Comparison of ENCODE assay signal across 8 cellular contexts in genomic region chr12:113271853-113272561, GRCh38. TPM values are rescaled to one million over a fixed set of nuclear protein-coding genes. Genes with fewer than 3 reads are reported as not detected.
A peak's percentile ranks its signal among the peaks of the same experiment; 100 is the strongest.
DNase-seq lines count a peak whose midpoint lies in the region; ATAC-seq and TF ChIP-seq lines count a peak whose summit lies in the region.

No MANE protein-coding gene starts in this region.

- H3K9me3 ChIP-seq in tibial artery = no peaks in the 10 kb centered on the region
- H3K9me3 ChIP-seq in OCI-LY7 (ENCODE audit: low read length) = no peaks in the 10 kb centered on the region

- DNase-seq in LHCN-M2 (ENCODE audit: low read depth) = peak; percentile 91
- DNase-seq in dermis microvascular lymphatic vessel endothelial cell (ENCODE audit: low read depth in 2 of 2) = peak; percentile 29 to 32
- DNase-seq in mesothelial cell of epicardium (ENCODE audit: low spot score in 2 of 2, unreplicated experiment in 2 of 2) = no peak
- peak; percentile 91 to 94 for DNase-seq in tibial artery
- DNase-seq in OCI-LY7 (ENCODE audit: low spot score) = no peak

- H3K27ac ChIP-seq in ACC112 (ENCODE audit: low read depth, low read length) (peak overlapping the region; percentile 80), tibial artery (peak overlapping the region; percentile 78 to 84), OCI-LY7 (ENCODE audit: low read depth, low read length, poor library complexity, severe bottlenecking) (no peak overlapping the region)

- POLR2A ChIA-PET in OCI-LY7 (lab: Charles Lee) = no interaction called here

- no peak overlapping the region for H3K4me3 Mint-ChIP-seq in mesothelial cell of epicardium

- H2AFZ ChIP-seq in ACC112 (ENCODE audit: low read length, unreplicated experiment) (peak overlapping the region; percentile 89), OCI-LY7 (ENCODE audit: low read length) (no peak overlapping the region)

- BruUV-seq in OCI-LY7 (replicated peaks; lab: Mats Ljungman, UMichigan) = no TSS peak

- H3K4me2 ChIP-seq in OCI-LY7 (ENCODE audit: low read length) = no peak overlapping the region

- H3K9me3 Mint-ChIP-seq in mesothelial cell of epicardium = no peaks in the 10 kb centered on the region

- H3K27ac Mint-ChIP-seq in mesothelial cell of epicardium = peak overlapping the region; percentile 90

- H3K9me2 ChIP-seq in OCI-LY7 (ENCODE audit: insufficient read depth, low read length) = no peaks in the 10 kb centered on the region

- TF ChIP-seq CTCF in mesothelial cell of epicardium (IDR thresholded peaks at IDR 0.05; ENCODE audit: unreplicated experiment) (no peak), tibial artery (IDR thresholded peaks at IDR 0.05) (no peak), OCI-LY7 (conservative IDR thresholded peaks at IDR 0.05; ENCODE audit: low read length) (no peak)

- H3K79me2 ChIP-seq in ACC112 (ENCODE audit: control insufficient read depth, insufficient read depth, low read length, unreplicated experiment) = no peaks in the 10 kb centered on the region
- no peaks in the 10 kb centered on the region for H3K79me2 ChIP-seq in OCI-LY7 (ENCODE audit: insufficient read depth, low read depth, low read length)

- intact Hi-C loops in tibial artery (cut with DNase I; ENCODE audit: low total_unique reads) = loop anchor here (5.0 kb wide), 1 partner anchor 80 kb away; no protein-coding TSS in a partner anchor
- intact Hi-C loops in OCI-LY7 (cut with micrococcal nuclease; ENCODE audit: unreplicated experiment) = loop anchor here (10.0 kb wide), 1 partner anchor 77 kb away; no protein-coding TSS in a partner anchor

- H3K36me3 ChIP-seq in ACC112 (ENCODE audit: insufficient read depth, low read length) (no peaks in the 10 kb centered on the region; the same call in 1 of the 2 replicates), tibial artery (peaks cover 48 to 85% (median 72%) of the 10 kb centered on the region in 3 donors), OCI-LY7 (ENCODE audit: insufficient read depth, low read length) (peaks cover 93% of the 10 kb centered on the region)

- peaks cover 14% of the 10 kb centered on the region for H3K36me3 Mint-ChIP-seq in mesothelial cell of epicardium

- CTCF ChIA-PET in OCI-LY7 (lab: Charles Lee; ENCODE audit: unreplicated experiment) = no interaction called here

- peaks cover 13% of the 10 kb centered on the region for H3K4me1 Mint-ChIP-seq in mesothelial cell of epicardium

- H3K27me3 ChIP-seq in ACC112 (ENCODE audit: insufficient read depth, low read length) (no peaks in the 10 kb centered on the region), tibial artery (no peaks in the 10 kb centered on the region)

- H3K4me1 ChIP-seq in ACC112 (ENCODE audit: control insufficient read depth, insufficient read depth, low read length, unreplicated experiment) = peaks cover 19% of the 10 kb centered on the region
- H3K4me1 ChIP-seq in tibial artery = peaks cover 0 to 40% (median 27%) of the 10 kb centered on the region in 4 donors
- H3K4me1 ChIP-seq in OCI-LY7 (ENCODE audit: insufficient read depth, low read length, poor library complexity, severe bottlenecking) = no peaks in the 10 kb centered on the region

- H4K20me1 ChIP-seq in OCI-LY7 (ENCODE audit: insufficient read depth, low read length) = no peaks in the 10 kb centered on the region

- H3K27me3 Mint-ChIP-seq in mesothelial cell of epicardium (ENCODE audit: low read depth) = no peaks in the 10 kb centered on the region

- ATAC-seq in HG03108 (IDR thresholded peaks at IDR 0.05; ENCODE audit: unreplicated experiment) (no peak), GM21447 (IDR thresholded peaks at IDR 0.05; ENCODE audit: unreplicated experiment) (no peak)

- peak overlapping the region; percentile 40 for H3K4me3 ChIP-seq in ACC112 (ENCODE audit: low read depth, low read length)
- H3K4me3 ChIP-seq in tibial artery = peak overlapping the region; percentile 10 to 14
- H3K4me3 ChIP-seq in OCI-LY7 (ENCODE audit: low read depth, low read length, poor library complexity, severe bottlenecking) = no peak overlapping the region

RNA-seq across cellular contexts. Expression of gene TPCN1, which starts 50.7 kb away (rescaled TPM):
- total RNA-seq in LHCN-M2 (2014; rRNA removed) (17.8 and 21.4 TPM in 2 replicates), dermis microvascular lymphatic vessel endothelial cell (5.5 and 7.2 TPM in 2 replicates), mesothelial cell of epicardium (40.0 to 46.0 TPM (median 42.7 TPM) in 3 replicates), OCI-LY7 (2022) (160 and 177 TPM in 2 replicates)
- 11.4 TPM for polyA plus RNA-seq in LHCN-M2 (2012)
- total RNA-seq in OCI-LY7 (2014; rRNA removed; shearing (Covaris generic)) = 72.4 and 96.0 TPM in 2 replicates

Comparison
In these comparisons a context has a peak if more than half of its experiments do, and no peak if none do; other contexts are left out.
1. DNase-seq: peak in LHCN-M2 (single experiment), dermis microvascular lymphatic vessel endothelial cell (2 of 2) and tibial artery (2 of 2); none in mesothelial cell of epicardium (0 of 2) and OCI-LY7 (single experiment).